ENCODE assay signal across 30 cellular contexts in the genomic region with DNA sequence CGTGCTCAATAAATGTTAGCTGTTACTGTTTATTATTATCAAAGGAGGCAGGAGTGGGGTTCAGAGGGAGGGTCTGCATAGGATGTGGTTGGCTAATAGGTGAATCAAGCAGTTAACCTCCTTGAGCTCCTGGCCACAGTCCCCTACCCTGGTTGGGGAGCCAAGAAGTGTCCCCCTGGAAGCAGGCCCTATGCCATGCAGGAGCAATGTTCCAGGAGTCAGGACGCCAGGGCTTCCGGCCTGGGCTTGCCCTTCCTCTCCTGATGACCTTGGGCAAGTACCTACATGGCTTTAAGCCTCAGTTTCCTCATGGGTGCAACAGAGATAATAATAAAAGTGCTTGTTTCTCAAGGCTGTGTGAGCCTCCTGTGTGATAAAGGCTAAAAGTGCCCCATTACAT.
"Had no signal": no experiment of that assay in that cellular context is flagged by ENCODE, and none has a peak within 500 bp of the region (broad histone marks: within the 10 kb centered on the region; RNA-seq: fewer than 3 reads in every experiment).

No MANE protein-coding gene starts in this region.

- H3K9me3 Mint-ChIP-seq: activated naive CD4-positive, alpha-beta T cell treated with anti-CD3 and anti-CD28 coated beads, Interleukin-2, amount 50 U/mL, for 72 hours; activated T-cell treated with anti-CD3 and anti-CD28 coated beads, Interleukin-2, amount 50 U/mL, for 4 hours; activated T-helper 17 cell treated with anti-CD3 and anti-CD28 coated beads, Interleukin-2, amount 50 U/mL, for 72 hours; immature natural killer cell; T-cell; T-helper 2 cell treated with Interferon-gamma antibody and Interleukin-4, amounts not matched to agents 5 μg/mL and 100 μg/mL, for 36 hours had no signal

- H3K4me3 Mint-ChIP-seq: activated CD4-positive, alpha-beta T cell treated with anti-CD3 and anti-CD28 coated beads for 36 hours; activated T-cell treated with anti-CD3 and anti-CD28 coated beads, Interleukin-2, amount 50 U/mL, for 4 hours; activated T-helper 17 cell treated with anti-CD3 and anti-CD28 coated beads, Interleukin-2, amount 50 U/mL, for 72 hours; naive thymus-derived CD4-positive, alpha-beta T cell; neural progenitor cell; T-cell; T-helper 2 cell treated with Interferon-gamma antibody and Interleukin-4, amounts not matched to agents 5 μg/mL and 100 μg/mL, for 36 hours had no signal

- H3K4me1 Mint-ChIP-seq: activated CD4-positive, alpha-beta T cell treated with anti-CD3 and anti-CD28 coated beads for 36 hours; activated T-helper 17 cell treated with anti-CD3 and anti-CD28 coated beads, Interleukin-2, amount 50 U/mL, for 72 hours; neural progenitor cell; T-cell had no signal

- ATAC-seq: activated CD4-positive, alpha-beta T cell treated with anti-CD3 and anti-CD28 coated beads for 36 hours; activated naive CD4-positive, alpha-beta T cell treated with anti-CD3 and anti-CD28 coated beads, Interleukin-2, amount 50 U/mL, for 72 hours; activated T-helper 17 cell treated with anti-CD3 and anti-CD28 coated beads, Interleukin-2, amount 50 U/mL, for 72 hours; body of pancreas; naive thymus-derived CD4-positive, alpha-beta T cell had no signal

- H3K36me3 ChIP-seq: adrenal gland, neural progenitor cell, ovary, prostate gland, tibial nerve had no signal

- H3K9ac ChIP-seq: neural progenitor cell had no signal

- H3K4me1 ChIP-seq: adrenal gland, body of pancreas, heart left ventricle, neural progenitor cell, prostate gland, tibial nerve had no signal

- H3K27ac Mint-ChIP-seq: activated CD4-positive, alpha-beta T cell treated with anti-CD3 and anti-CD28 coated beads for 36 hours; activated naive CD4-positive, alpha-beta T cell treated with anti-CD3 and anti-CD28 coated beads, Interleukin-2, amount 50 U/mL, for 72 hours; activated T-helper 17 cell treated with anti-CD3 and anti-CD28 coated beads, Interleukin-2, amount 50 U/mL, for 72 hours; naive thymus-derived CD4-positive, alpha-beta T cell; neural progenitor cell; T-cell; T-helper 2 cell treated with Interferon-gamma antibody and Interleukin-4, amounts not matched to agents 5 μg/mL and 100 μg/mL, for 36 hours had no signal

- H3K9me3 ChIP-seq: adrenal gland, body of pancreas, ovary, prostate gland had no signal

- H3K4me3 ChIP-seq: adrenal gland, body of pancreas, coronary artery, dorsolateral prefrontal cortex, heart left ventricle, neural progenitor cell, ovary, prostate gland, smooth muscle cell, tibial nerve had no signal

- H3K27ac ChIP-seq: adrenal gland, body of pancreas, coronary artery, dorsolateral prefrontal cortex, heart left ventricle, neural progenitor cell, ovary, prostate gland, tibial nerve had no signal

- H3K36me3 Mint-ChIP-seq: activated naive CD4-positive, alpha-beta T cell treated with anti-CD3 and anti-CD28 coated beads, Interleukin-2, amount 50 U/mL, for 72 hours; immature natural killer cell; naive thymus-derived CD4-positive, alpha-beta T cell; neural progenitor cell; T-cell had no signal

- H3K27me3 ChIP-seq: adrenal gland, body of pancreas, dorsolateral prefrontal cortex, heart left ventricle, neural progenitor cell, ovary had no signal

- DNase-seq: activated CD4-positive, alpha-beta T cell treated with anti-CD3 and anti-CD28 coated beads for 36 hours; activated CD4-positive, alpha-beta T cell treated with anti-CD3 and anti-CD28 coated beads, Interleukin-2, amount 50 U/mL, for 4 hours; activated CD4-positive, CD25-positive, alpha-beta regulatory T cell; activated naive CD4-positive, alpha-beta T cell; activated T-cell treated with anti-CD3 and anti-CD28 coated beads, Interleukin-2, amount 50 U/mL, for 4 hours; adrenal gland; aorta; body of pancreas; cerebellar nuclear complex; dorsolateral prefrontal cortex; effector memory CD4-positive, alpha-beta T cell; heart left ventricle; hypothalamus; midbrain; naive thymus-derived CD4-positive, alpha-beta T cell; ovary; retina; stimulated activated CD4-positive, alpha-beta T cell treated with anti-CD3 and anti-CD28 coated beads, Interleukin-15, amount 100 ng/mL, for 24 hours; stimulated activated CD4-positive, alpha-beta T cell treated with anti-CD3 and anti-CD28 coated beads, Interleukin-2, amount 100 ng/mL, for 24 hours; stimulated activated naive CD4-positive, alpha-beta T cell had no signal
